In genomic region chr19:19602136-19602712, GRCh38 we compare ENCODE assay signal across 11 cellular contexts. TPM values are rescaled to one million over a fixed set of nuclear protein-coding genes. Genes with fewer than 3 reads are reported as not detected.
A peak's percentile ranks its signal among the peaks of the same experiment; 100 is the strongest.
DNase-seq lines count a peak whose midpoint lies in the region; ATAC-seq lines count a peak whose summit lies in the region.
"Had no signal": no experiment of that assay in that cellular context is flagged by ENCODE, and none has a peak within 500 bp of the region (broad histone marks: within the 10 kb centered on the region; RNA-seq: fewer than 3 reads in every experiment).

No MANE protein-coding gene starts in this region.

- intact Hi-C loops in Right ventricle myocardium superior (cut with DNase I) = no loop called here

- no peaks in the 10 kb centered on the region for H3K9me3 ChIP-seq in T-helper 17 cell (ENCODE audit: control insufficient read depth, low read length, poor library complexity, severe bottlenecking)
- H3K9me3 ChIP-seq: Caco-2, left lung had no signal

- peak overlapping the region; percentile 100 for H3K27ac Mint-ChIP-seq in T-helper 17 cell
- H3K27ac Mint-ChIP-seq in activated naive CD8-positive, alpha-beta T cell = peak overlapping the region; percentile 78
- H3K27ac Mint-ChIP-seq in naive thymus-derived CD8-positive, alpha-beta T cell = peak overlapping the region; percentile 57 to 94 (median 88)

- peaks cover 3% of the 10 kb centered on the region for H3K36me3 Mint-ChIP-seq in T-helper 17 cell (ENCODE audit: low read depth)
- H3K36me3 Mint-ChIP-seq in activated naive CD8-positive, alpha-beta T cell = peaks cover 8% of the 10 kb centered on the region
- H3K36me3 Mint-ChIP-seq in naive thymus-derived CD8-positive, alpha-beta T cell = peaks cover 0 to under 1% (median 0%) of the 10 kb centered on the region in 3 donors

- no peaks in the 10 kb centered on the region for H3K9me3 Mint-ChIP-seq in activated naive CD8-positive, alpha-beta T cell (ENCODE audit: low read depth)
- H3K9me3 Mint-ChIP-seq in naive thymus-derived CD8-positive, alpha-beta T cell = no peaks in the 10 kb centered on the region

- no peaks in the 10 kb centered on the region for H3K27me3 Mint-ChIP-seq in T-helper 17 cell
- H3K27me3 Mint-ChIP-seq in activated naive CD8-positive, alpha-beta T cell = no peaks in the 10 kb centered on the region
- H3K27me3 Mint-ChIP-seq in naive thymus-derived CD8-positive, alpha-beta T cell = no peaks in the 10 kb centered on the region

- H3K4me1 Mint-ChIP-seq in T-helper 17 cell = peaks cover 53% of the 10 kb centered on the region
- H3K4me1 Mint-ChIP-seq in activated naive CD8-positive, alpha-beta T cell (ENCODE audit: low read depth) = peaks cover 70% of the 10 kb centered on the region
- H3K4me1 Mint-ChIP-seq in naive thymus-derived CD8-positive, alpha-beta T cell = peaks cover 34 to 77% (median 64%) of the 10 kb centered on the region in 4 donors

- H3K4me3 Mint-ChIP-seq in T-helper 17 cell = peak overlapping the region; percentile 79
- H3K4me3 Mint-ChIP-seq in activated naive CD8-positive, alpha-beta T cell = peak overlapping the region; percentile 31
- peak overlapping the region; percentile 44 to 74 (median 60) for H3K4me3 Mint-ChIP-seq in naive thymus-derived CD8-positive, alpha-beta T cell

- POLR2A ChIA-PET in naive thymus-derived CD8-positive, alpha-beta T cell (lab: Charles Lee) = interaction anchor here (0.6 to 7.5 kb wide), 18 partner anchors 12 to 310 kb away, joined by 3 to 39 read pairs (median 3); partner anchors contain the start of genes CILP2, GMIP, LPAR2 and PBX4

- ATAC-seq in T-helper 17 cell = no peak
- peak in 1 of 2 donors; percentile 10 for ATAC-seq in naive thymus-derived CD8-positive, alpha-beta T cell
- no peak for ATAC-seq in HG02588 (IDR thresholded peaks at IDR 0.05; ENCODE audit: unreplicated experiment)
- ATAC-seq in Right ventricle myocardium superior (ENCODE audit: poor library complexity) = no peak
- ATAC-seq in GM21737 (IDR thresholded peaks at IDR 0.05; ENCODE audit: unreplicated experiment) = no peak
- ATAC-seq: left lung had no signal

- peak; percentile 11 for DNase-seq in DMS53 (lab: John Stamatoyannopoulos, UW)
- DNase-seq in DMS53 treated with DMSO at 0.1 percent for 48 hours (lab: John Stamatoyannopoulos, UW; ENCODE audit: unreplicated experiment) = no peak
- peak in 1 of 3 donors; percentile 44 for DNase-seq in T-helper 17 cell
- peak in 6 of 10 donors; percentile 16 to 66 (median 56) for DNase-seq in naive thymus-derived CD8-positive, alpha-beta T cell
- no peak for DNase-seq in Right ventricle myocardium superior
- DNase-seq: Caco-2 had no signal

RNA-seq across cellular contexts. Expression of gene PBX4, which starts 16.3 kb away (rescaled TPM):
- total RNA-seq in T-helper 17 cell (10 to 100 TPM; 49.7 to 58.4 TPM), Right ventricle myocardium superior (not detected)
- total RNA-seq in naive thymus-derived CD8-positive, alpha-beta T cell = 10 to 100 TPM; 46.0 to 49.4 TPM
- polyA plus RNA-seq in naive thymus-derived CD8-positive, alpha-beta T cell = 1 to 10 TPM; 2.6 to 6.9 (median 4.2) TPM
- total RNA-seq: endothelial cell of umbilical vein had no signal
- polyA plus RNA-seq: endothelial cell of umbilical vein had no signal

RNA-seq across cellular contexts. Expression of gene LPAR2, which starts 25.8 kb away (rescaled TPM):
- 10 to 100 TPM; 66.5 to 67.2 TPM for total RNA-seq in T-helper 17 cell
- 10 to 100 TPM; 82.7 to 93.1 TPM for total RNA-seq in naive thymus-derived CD8-positive, alpha-beta T cell
- polyA plus RNA-seq in naive thymus-derived CD8-positive, alpha-beta T cell = 10 to 100 TPM; 12.9 to 38.0 (median 16.7) TPM
- total RNA-seq in Right ventricle myocardium superior = 1.7 TPM

RNA-seq across cellular contexts. Expression of gene GMIP, which starts 41.2 kb away (rescaled TPM):
- total RNA-seq in T-helper 17 cell (10 to 100 TPM; 85.0 to 91.7 TPM), Right ventricle myocardium superior (3.0 TPM)
- total RNA-seq in naive thymus-derived CD8-positive, alpha-beta T cell = 100 to 1,000 TPM; 133 to 135 TPM
- 10 to 100 TPM; 40.6 to 72.4 (median 41.9) TPM for polyA plus RNA-seq in naive thymus-derived CD8-positive, alpha-beta T cell

Comparison
In these comparisons a context has a peak if more than half of its experiments do, and no peak if none do; other contexts are left out.
1. DNase-seq: peak in DMS53 (single experiment) and naive thymus-derived CD8-positive, alpha-beta T cell (6 of 10); none in DMS53 treated with DMSO at 0.1 percent for 48 hours (single experiment) and Right ventricle myocardium superior (single experiment).
2. RNA of gene PBX4, which starts 16.3 kb away (total RNA-seq): 49.7 to 58.4 TPM in T-helper 17 cell and 46.0 to 49.4 TPM in naive thymus-derived CD8-positive, alpha-beta T cell; not detected in Right ventricle myocardium superior (single experiment); every median in the first group is over 10 times any median in the second.
3. RNA of gene LPAR2, which starts 25.8 kb away (total RNA-seq): 82.7 to 93.1 TPM in naive thymus-derived CD8-positive, alpha-beta T cell and 66.5 to 67.2 TPM in T-helper 17 cell; 1.7 TPM in Right ventricle myocardium superior (single experiment); every median in the first group is over 10 times any median in the second.
4. RNA of gene GMIP, which starts 41.2 kb away (total RNA-seq): 133 to 135 TPM in naive thymus-derived CD8-positive, alpha-beta T cell and 85.0 to 91.7 TPM in T-helper 17 cell; 3.0 TPM in Right ventricle myocardium superior (single experiment); every median in the first group is over 10 times any median in the second.
5. Peak in every context shown above with its lines, with median percentiles within 50 percentile points of each other: H3K27ac Mint-ChIP-seq and H3K4me3 Mint-ChIP-seq.